Comparison of ENCODE assay signal across 18 cellular contexts in the genomic region with DNA sequence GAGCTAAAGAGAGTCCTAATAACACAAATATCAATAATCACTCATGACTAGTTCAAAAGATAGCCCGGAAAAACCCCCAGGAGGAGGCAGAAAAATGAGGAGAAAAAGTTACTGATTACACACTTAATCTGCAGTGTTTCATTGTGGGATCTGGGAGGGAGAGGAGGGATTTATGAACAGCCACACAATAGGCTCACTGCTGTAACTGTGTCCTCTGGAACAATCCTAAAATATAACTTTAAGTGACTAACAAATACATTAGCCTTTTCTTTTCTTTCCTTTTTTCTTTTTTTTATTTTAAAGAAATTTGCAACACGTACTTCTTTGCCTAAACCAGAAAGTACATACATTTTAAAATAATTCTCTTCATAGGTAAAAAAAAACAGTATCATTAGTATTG.
"Had no signal": no experiment of that assay in that cellular context is flagged by ENCODE, and none has a peak within 500 bp of the region (broad histone marks: within the 10 kb centered on the region; RNA-seq: fewer than 3 reads in every experiment).

No MANE protein-coding gene starts in this region.

- H3K27ac ChIP-seq: adrenal gland, coronary artery, esophagus squamous epithelium, gastrocnemius medialis, spleen, testis, vagina had no signal

- H3K4me3 ChIP-seq: adrenal gland, coronary artery, esophagus squamous epithelium, gastrocnemius medialis, spleen, testis, vagina had no signal

- DNase-seq: activated CD4-positive, alpha-beta T cell treated with anti-CD3 and anti-CD28 coated beads for 1 hour; activated T-cell treated with anti-CD3 and anti-CD28 coated beads, Interleukin-2, amount 50 U/mL, for 1 hour; adrenal gland; esophagus squamous epithelium; gastrocnemius medialis; hypothalamus; left ventricle myocardium superior; mammary epithelial cell; naive thymus-derived CD8-positive, alpha-beta T cell; retina; spleen; stimulated activated CD4-positive, alpha-beta T cell treated with anti-CD3 and anti-CD28 coated beads, Interleukin-4, amount 100 ng/mL, for 1 hour; stimulated activated naive CD4-positive, alpha-beta T cell; testis; trophoblast cell had no signal

- H3K36me3 ChIP-seq: adrenal gland, esophagus squamous epithelium, gastrocnemius medialis, spleen, vagina had no signal

- H3K27me3 ChIP-seq: adrenal gland, esophagus squamous epithelium, gastrocnemius medialis, spleen, testis, vagina had no signal

- H3K9me3 ChIP-seq: adrenal gland, esophagus squamous epithelium, gastrocnemius medialis, spleen, testis, vagina had no signal

- H3K4me1 ChIP-seq: adrenal gland, vagina had no signal

- ATAC-seq: naive thymus-derived CD8-positive, alpha-beta T cell had no signal

- FAIRE-seq: astrocyte had no signal
